Comparison of ENCODE assay signal across 8 cellular contexts in the genomic region with DNA sequence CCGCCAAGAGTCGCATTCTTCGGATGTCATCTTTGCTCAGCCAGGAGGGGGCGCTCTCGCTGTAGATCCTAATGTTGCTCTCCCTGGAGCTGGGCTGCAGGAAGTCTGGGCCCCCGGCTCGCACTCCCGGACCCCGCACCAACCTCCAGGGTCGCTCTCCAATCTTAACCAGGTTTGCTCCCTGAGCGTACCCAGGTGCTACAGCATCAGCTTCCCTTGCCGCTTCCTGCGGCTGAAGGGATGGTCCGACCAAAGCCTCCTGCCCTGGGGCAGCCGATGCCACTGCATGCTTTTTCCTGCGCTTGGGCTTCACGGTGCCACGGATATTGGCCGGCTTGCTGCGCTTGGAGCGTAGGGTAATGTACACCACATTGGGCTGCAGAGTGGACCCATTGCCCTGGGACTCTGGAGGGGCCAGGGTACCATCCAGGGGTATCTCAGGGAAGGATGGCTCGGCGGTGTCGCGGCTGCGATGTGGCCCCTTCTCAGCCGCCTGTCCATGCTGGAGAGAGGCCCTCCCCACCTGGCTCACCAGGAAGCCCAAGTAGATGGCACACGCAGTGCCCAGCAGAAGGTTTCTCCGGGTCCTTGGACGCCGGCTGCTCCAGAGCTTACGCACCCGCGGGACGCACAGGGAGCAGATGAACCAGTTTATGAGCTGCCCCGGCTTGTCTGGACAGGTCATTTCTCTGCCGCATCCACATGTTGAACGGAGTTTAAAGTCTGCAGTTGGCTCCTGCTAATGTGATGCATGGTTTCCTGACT. TPM values are rescaled to one million over a fixed set of nuclear protein-coding genes. Genes with fewer than 3 reads are reported as not detected.
A peak's percentile ranks its signal among the peaks of the same experiment; 100 is the strongest.
DNase-seq lines count a peak whose midpoint lies in the region; ATAC-seq and TF ChIP-seq lines count a peak whose summit lies in the region.

No MANE protein-coding gene starts in this region.

- H3K4me3 ChIP-seq in AG10803 (ENCODE audit: low read length) = peak overlapping the region; percentile 57
- H3K4me3 ChIP-seq in left ventricle myocardium inferior = peak overlapping the region; percentile 82
- H3K4me3 ChIP-seq in skeletal muscle tissue (ENCODE audit: low read length in 3 of 3) = peak overlapping the region; percentile 66 to 74 (median 69)

- TF ChIP-seq CTCF in AG10803 (conservative IDR thresholded peaks at IDR 0.05; ENCODE audit: low read length) (peak; percentile 45), left ventricle myocardium inferior (IDR thresholded peaks at IDR 0.05; ENCODE audit: borderline replicate concordance) (peak; percentile 85)

- ATAC-seq in GM21367 (IDR thresholded peaks at IDR 0.05; ENCODE audit: unreplicated experiment) (peak; percentile 50), GM21529 (IDR thresholded peaks at IDR 0.05; ENCODE audit: unreplicated experiment) (no peak)

- DNase-seq in AG10803 (ENCODE audit: low read depth) (peak; percentile 41), left ventricle myocardium inferior (peak; percentile 85), NOMO-1 (lab: John Stamatoyannopoulos, UW; ENCODE audit: unreplicated experiment in 2 of 2) (no peak), NCI-H2227 treated with DMSO at 0.1 percent for 48 hours (lab: John Stamatoyannopoulos, UW) (no peak)
- peak; percentile 75 for DNase-seq in activated CD8-positive, alpha-beta memory T cell treated with anti-CD3 and anti-CD28 coated beads, Interleukin-2, amount 50 U/mL, for 48 hours

- H3K36me3 ChIP-seq in left ventricle myocardium inferior (no peaks in the 10 kb centered on the region), skeletal muscle tissue (ENCODE audit: control insufficient read depth in 3 of 3, insufficient read depth in 3 of 3, low read length in 3 of 3) (no peaks in the 10 kb centered on the region)

- H3K27ac ChIP-seq in left ventricle myocardium inferior (replicated peaks) (peak overlapping the region; percentile 93), skeletal muscle tissue (ENCODE audit: low read depth, low read length) (peak overlapping the region; percentile 67)

- H3K9ac ChIP-seq in skeletal muscle tissue (ENCODE audit: low read depth in 1 of 3, low read length in 3 of 3) = peak overlapping the region; percentile 62 to 77 (median 76)

- H3K4me1 ChIP-seq in left ventricle myocardium inferior (peaks cover 95% of the 10 kb centered on the region), skeletal muscle tissue (ENCODE audit: control insufficient read depth in 3 of 3, insufficient read depth in 3 of 3, low read length in 3 of 3) (peaks cover 7 to 20% (median 8%) of the 10 kb centered on the region in 3 donors)

- no peaks in the 10 kb centered on the region for H3K9me3 ChIP-seq in left ventricle myocardium inferior (replicated peaks)
- H3K9me3 ChIP-seq in skeletal muscle tissue (ENCODE audit: control insufficient read depth in 3 of 3, low read length in 3 of 3) = no peaks in the 10 kb centered on the region

- intact Hi-C loops in left ventricle myocardium inferior (cut with micrococcal nuclease) = loop anchor here (5.0 kb wide), 1 partner anchor 179 kb away; no protein-coding TSS in a partner anchor

- no peaks in the 10 kb centered on the region for H3K27me3 ChIP-seq in left ventricle myocardium inferior (ENCODE audit: low read depth)
- peaks cover 4 to 10% (median 7%) of the 10 kb centered on the region in 3 donors for H3K27me3 ChIP-seq in skeletal muscle tissue (ENCODE audit: control insufficient read depth in 3 of 3, insufficient read depth in 3 of 3, low read length in 3 of 3)

RNA-seq across cellular contexts. Expression of a gene that starts 2.0 kb away (rescaled TPM):
- total RNA-seq in left ventricle myocardium inferior (61.9 TPM), skeletal muscle tissue (24.5 TPM)

RNA-seq across cellular contexts. Expression of a gene that starts 39.4 kb away (rescaled TPM):
- total RNA-seq in left ventricle myocardium inferior (11.4 TPM), skeletal muscle tissue (2.6 TPM)

Comparison
In these comparisons a context has a peak if more than half of its experiments do, and no peak if none do; other contexts are left out.
1. DNase-seq: peak in AG10803 (single experiment), activated CD8-positive, alpha-beta memory T cell treated with anti-CD3 and anti-CD28 coated beads, Interleukin-2, amount 50 U/mL, for 48 hours (single experiment) and left ventricle myocardium inferior (single experiment); none in NOMO-1 (0 of 2) and NCI-H2227 treated with DMSO at 0.1 percent for 48 hours (single experiment).
2. Peak in every context shown above with its lines, with median percentiles within 50 percentile points of each other: H3K4me3 ChIP-seq.